8 cellular contexts compared by ENCODE assay signal in genomic region chr12:69738351-69739286, GRCh38. TPM values are rescaled to one million over a fixed set of nuclear protein-coding genes. Genes with fewer than 3 reads are reported as not detected.
A peak's percentile ranks its signal among the peaks of the same experiment; 100 is the strongest.
DNase-seq lines count a peak whose midpoint lies in the region; ATAC-seq and TF ChIP-seq lines count a peak whose summit lies in the region.

A gene with protein sequence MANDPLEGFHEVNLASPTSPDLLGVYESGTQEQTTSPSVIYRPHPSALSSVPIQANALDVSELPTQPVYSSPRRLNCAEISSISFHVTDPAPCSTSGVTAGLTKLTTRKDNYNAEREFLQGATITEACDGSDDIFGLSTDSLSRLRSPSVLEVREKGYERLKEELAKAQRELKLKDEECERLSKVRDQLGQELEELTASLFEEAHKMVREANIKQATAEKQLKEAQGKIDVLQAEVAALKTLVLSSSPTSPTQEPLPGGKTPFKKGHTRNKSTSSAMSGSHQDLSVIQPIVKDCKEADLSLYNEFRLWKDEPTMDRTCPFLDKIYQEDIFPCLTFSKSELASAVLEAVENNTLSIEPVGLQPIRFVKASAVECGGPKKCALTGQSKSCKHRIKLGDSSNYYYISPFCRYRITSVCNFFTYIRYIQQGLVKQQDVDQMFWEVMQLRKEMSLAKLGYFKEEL (plus strand): TSS chr12:69738860. CDS start chr12:69755409, 16,549 bp downstream.

- ATAC-seq in GM19463 (IDR thresholded peaks at IDR 0.05; ENCODE audit: unreplicated experiment), result peak; percentile 71

- no peaks in the 10 kb centered on the region for H3K9me3 ChIP-seq in endodermal cell (ENCODE audit: control insufficient read depth, low read length)

- peaks cover 2% of the 10 kb centered on the region for H3K27me3 ChIP-seq in HL-60 (ENCODE audit: insufficient read depth, poor library complexity, severe bottlenecking)
- peaks cover 20% of the 10 kb centered on the region for H3K27me3 ChIP-seq in endodermal cell (ENCODE audit: control insufficient read depth, insufficient read depth, low read length, poor library complexity, severe bottlenecking)

- H3K27ac Mint-ChIP-seq in endodermal cell, result peak within 1 kb of the TSS; percentile 81
- peak within 1 kb of the TSS; percentile 96 for H3K27ac Mint-ChIP-seq in mesothelial cell of epicardium

- peak; percentile 54 for TF ChIP-seq CTCF in HL-60 (IDR thresholded peaks at IDR 0.05; ENCODE audit: insufficient read depth, low read length)
- TF ChIP-seq CTCF in endodermal cell (conservative IDR thresholded peaks at IDR 0.05), result peak; percentile 89
- peak; percentile 78 for TF ChIP-seq CTCF in mesothelial cell of epicardium (IDR thresholded peaks at IDR 0.05; ENCODE audit: unreplicated experiment)

- H3K9me3 Mint-ChIP-seq in endodermal cell (no peaks in the 10 kb centered on the region), mesothelial cell of epicardium (no peaks in the 10 kb centered on the region)

- peak; percentile 86 for DNase-seq in COLO829 (ENCODE audit: low spot score)
- DNase-seq in HL-60 (ENCODE audit: low read depth in 1 of 2, low spot score in 1 of 2), result peak; percentile 63 to 86
- DNase-seq in NOMO-1 (lab: John Stamatoyannopoulos, UW; ENCODE audit: unreplicated experiment in 2 of 2), result peak; percentile 72 to 85
- DNase-seq in activated CD8-positive, alpha-beta memory T cell treated with anti-CD3 and anti-CD28 coated beads for 48 hours (ENCODE audit: low read depth in 2 of 3, low spot score in 2 of 3), result peak; percentile 86 to 89 (median 87)
- DNase-seq in endodermal cell, result peak; percentile 99
- peak; percentile 95 to 96 for DNase-seq in mesothelial cell of epicardium (ENCODE audit: low spot score in 2 of 2, unreplicated experiment in 2 of 2)
- DNase-seq in stimulated activated CD8-positive, alpha-beta memory T cell treated with anti-CD3 and anti-CD28 coated beads, Interleukin-2, amount 100 ng/mL, for 1 hour (ENCODE audit: low read depth in 2 of 2), result peak; percentile 85 to 89

- H3K4me3 Mint-ChIP-seq in endodermal cell, result peak within 1 kb of the TSS; percentile 74
- peak within 1 kb of the TSS; percentile 76 for H3K4me3 Mint-ChIP-seq in mesothelial cell of epicardium

- no peaks in the 10 kb centered on the region for H3K4me1 ChIP-seq in endodermal cell (ENCODE audit: control insufficient read depth, insufficient read depth, low read length)

- H3K36me3 Mint-ChIP-seq in endodermal cell (ENCODE audit: low read depth) (no peaks in the 10 kb centered on the region), mesothelial cell of epicardium (no peaks in the 10 kb centered on the region)

- H3K4me3 ChIP-seq in HL-60 (replicated peaks; ENCODE audit: insufficient read depth, low read length) (peak within 1 kb of the TSS; percentile 93), endodermal cell (ENCODE audit: low read length) (peak within 1 kb of the TSS; percentile 83)

- no peaks in the 10 kb centered on the region for H3K36me3 ChIP-seq in endodermal cell (ENCODE audit: control insufficient read depth, insufficient read depth, low read length)

- H3K27ac ChIP-seq in HL-60 (replicated peaks) (peak within 1 kb of the TSS; percentile 23; the same call in 1 of the 2 replicates), endodermal cell (ENCODE audit: low read depth, low read length) (no peak within 1 kb of the TSS)

- H3K9ac ChIP-seq in endodermal cell (ENCODE audit: extremely low read depth, low read length, poor library complexity, severe bottlenecking), result peak within 1 kb of the TSS; percentile 58

- H3K4me1 Mint-ChIP-seq in endodermal cell, result peaks cover 20% of the 10 kb centered on the region
- peaks cover 18% of the 10 kb centered on the region for H3K4me1 Mint-ChIP-seq in mesothelial cell of epicardium

- 0 to 1% methylated on average over 17 to 110 of the region's 110 CpGs for WGBS in endodermal cell (ENCODE audit: insufficient coverage in 1 of 2, insufficient read length in 1 of 2), 2 experiments

- H3K27me3 Mint-ChIP-seq in endodermal cell (ENCODE audit: insufficient read depth), result peaks cover 47% of the 10 kb centered on the region
- peaks cover 33% of the 10 kb centered on the region for H3K27me3 Mint-ChIP-seq in mesothelial cell of epicardium (ENCODE audit: low read depth)

RNA-seq across cellular contexts. Expression of the gene that starts here (rescaled TPM):
- total RNA-seq in endodermal cell (10 to 100 TPM; 48.3 to 52.8 TPM), mesothelial cell of epicardium (28.0 to 34.2 TPM (median 28.5 TPM) in 3 replicates)
- polyA plus RNA-seq in endodermal cell (2013, experiment 1 of 2), result 21.3 TPM
- 22.3 TPM for polyA plus RNA-seq in endodermal cell (2013, experiment 2 of 2)
